ENCODE assay signal across 18 cellular contexts in genomic region chr22:18906896-18907295, GRCh38. TPM values are rescaled to one million over a fixed set of nuclear protein-coding genes. Genes with fewer than 3 reads are reported as not detected.
DNase-seq lines count a peak whose midpoint lies in the region; ATAC-seq, FAIRE-seq and TF ChIP-seq lines count a peak whose summit lies in the region.
"Had no signal": no experiment of that assay in that cellular context is flagged by ENCODE, and none has a peak within 500 bp of the region (broad histone marks: within the 10 kb centered on the region; RNA-seq: fewer than 3 reads in every experiment).

No MANE protein-coding gene starts in this region.

- FAIRE-seq in GM18507 (lab: Jason Lieb, UNC) (peak; percentile 56), pancreas (lab: Jason Lieb, UNC) (no peak)
- FAIRE-seq: H54 had no signal

- intact Hi-C loops in activated CD4-positive, alpha-beta T cell treated with anti-CD3 and anti-CD28 coated beads for 36 hours (cut with DNase I, micrococcal nuclease) = no loop called here
- intact Hi-C loops in pancreas (cut with DNase I) = no loop called here

- no CpG with 5 or more reads among the region's 13 CpGs for WGBS in endodermal cell (ENCODE audit: insufficient coverage in 1 of 2, insufficient read length in 1 of 2), 2 experiments
- 19% methylated on average over 7 of the region's 13 CpGs; no CpG with 5 or more reads in 1 of the 2 donors for WGBS in pancreas, 2 donors

- peak; percentile 28 for TF ChIP-seq CTCF in endodermal cell (conservative IDR thresholded peaks at IDR 0.05)
- no peak for TF ChIP-seq CTCF in pancreas (IDR thresholded peaks at IDR 0.05)

- H3K4me1 ChIP-seq in endodermal cell (ENCODE audit: control insufficient read depth, insufficient read depth, low read length) (no peaks in the 10 kb centered on the region), pancreas (no peaks in the 10 kb centered on the region)
- H3K4me1 ChIP-seq: SJSA1 had no signal

- no peak overlapping the region for H3K4me3 Mint-ChIP-seq in activated CD4-positive, alpha-beta T cell treated with anti-CD3 and anti-CD28 coated beads for 36 hours
- no peak overlapping the region for H3K4me3 Mint-ChIP-seq in endodermal cell

- CTCF ChIA-PET in activated CD4-positive, alpha-beta T cell treated with anti-CD3 and anti-CD28 coated beads for 36 hours (lab: Charles Lee) = interaction anchor here (0.5 kb wide), 1 partner anchor 275 kb away, joined by 4 read pairs; no protein-coding TSS in a partner anchor

- H3K4me3 ChIP-seq in endodermal cell (ENCODE audit: low read length) (no peak overlapping the region), pancreas (no peak overlapping the region)
- H3K4me3 ChIP-seq: SJSA1 had no signal

- ATAC-seq in activated CD4-positive, alpha-beta T cell treated with anti-CD3 and anti-CD28 coated beads for 36 hours = no peak
- ATAC-seq in pancreas (peak; percentile 6 to 33 (median 21)), GM21825 (IDR thresholded peaks at IDR 0.05; ENCODE audit: unreplicated experiment) (no peak), GM19351 (IDR thresholded peaks at IDR 0.05; ENCODE audit: unreplicated experiment) (no peak)

- H3K9ac ChIP-seq in endodermal cell (ENCODE audit: extremely low read depth, low read length, poor library complexity, severe bottlenecking) = no peak overlapping the region

- H3K27ac ChIP-seq in endodermal cell (ENCODE audit: low read depth, low read length) (no peak overlapping the region), pancreas (no peak overlapping the region)
- H3K27ac ChIP-seq: SJSA1 had no signal

- no peaks in the 10 kb centered on the region for H3K9me3 Mint-ChIP-seq in activated CD4-positive, alpha-beta T cell treated with anti-CD3 and anti-CD28 coated beads for 36 hours (ENCODE audit: low read depth)
- H3K9me3 Mint-ChIP-seq in endodermal cell = no peaks in the 10 kb centered on the region

- POLR2A ChIA-PET in activated CD4-positive, alpha-beta T cell treated with anti-CD3 and anti-CD28 coated beads for 36 hours (lab: Charles Lee) = no interaction called here

- H3K36me3 ChIP-seq in endodermal cell (ENCODE audit: control insufficient read depth, insufficient read depth, low read length) (no peaks in the 10 kb centered on the region), pancreas (no peaks in the 10 kb centered on the region)
- H3K36me3 ChIP-seq: SJSA1 had no signal

- H3K27me3 ChIP-seq in endodermal cell (ENCODE audit: control insufficient read depth, insufficient read depth, low read length, poor library complexity, severe bottlenecking) (no peaks in the 10 kb centered on the region), pancreas (no peaks in the 10 kb centered on the region)
- H3K27me3 ChIP-seq: SJSA1 had no signal

- H3K27me3 Mint-ChIP-seq in activated CD4-positive, alpha-beta T cell treated with anti-CD3 and anti-CD28 coated beads for 36 hours = no peaks in the 10 kb centered on the region
- no peaks in the 10 kb centered on the region for H3K27me3 Mint-ChIP-seq in endodermal cell (ENCODE audit: insufficient read depth)

- no peaks in the 10 kb centered on the region for H3K36me3 Mint-ChIP-seq in activated CD4-positive, alpha-beta T cell treated with anti-CD3 and anti-CD28 coated beads for 36 hours (ENCODE audit: low read depth)
- no peaks in the 10 kb centered on the region for H3K36me3 Mint-ChIP-seq in endodermal cell (ENCODE audit: low read depth)

- H3K27ac Mint-ChIP-seq in activated CD4-positive, alpha-beta T cell treated with anti-CD3 and anti-CD28 coated beads for 36 hours = no peak overlapping the region
- H3K27ac Mint-ChIP-seq in endodermal cell = no peak overlapping the region

- DNase-seq in activated CD4-positive, alpha-beta T cell treated with anti-CD3 and anti-CD28 coated beads for 36 hours = peak; percentile 3
- no peak for DNase-seq in activated CD4-positive, alpha-beta T cell treated with anti-CD3 and anti-CD28 coated beads, Interleukin-2, amount 50 U/mL, for 4 hours
- DNase-seq in GM18507 (ENCODE audit: extremely low spot score, insufficient read length, low read depth) (no peak), endodermal cell (no peak), pancreas (no peak), NCI-H345 (lab: John Stamatoyannopoulos, UW) (no peak)
- DNase-seq: 8988T, C1 segment of cervical spinal cord, DMS153, EL, Kasumi-1, NCI-H2029, NCI-H524, RPMI8226 had no signal

- H3K9me3 ChIP-seq in endodermal cell (ENCODE audit: control insufficient read depth, low read length) (no peaks in the 10 kb centered on the region), pancreas (no peaks in the 10 kb centered on the region)
- H3K9me3 ChIP-seq: SJSA1 had no signal

- H3K4me1 Mint-ChIP-seq in activated CD4-positive, alpha-beta T cell treated with anti-CD3 and anti-CD28 coated beads for 36 hours = no peaks in the 10 kb centered on the region
- peaks cover 2% of the 10 kb centered on the region for H3K4me1 Mint-ChIP-seq in endodermal cell

RNA-seq across cellular contexts. Expression of gene DGCR6, which starts 0.8 kb away (rescaled TPM):
- under 1 TPM; 0.28 to 0.59 TPM for total RNA-seq in activated CD4-positive, alpha-beta T cell treated with anti-CD3 and anti-CD28 coated beads for 36 hours
- total RNA-seq in endodermal cell (1 to 10 TPM; 2.9 to 4.3 TPM), pancreas (1 to 10 TPM in 4 of 6 donors, under 1 TPM in 2; 0.76 to 4.1 (median 1.7) TPM)
- polyA plus RNA-seq in endodermal cell (2013, experiment 1 of 2) = 4.8 TPM
- polyA plus RNA-seq in endodermal cell (2013, experiment 2 of 2) = 3.2 TPM
- 1 to 10 TPM; 2.2 to 2.6 TPM for polyA plus RNA-seq in pancreas

RNA-seq across cellular contexts. Expression of gene PRODH, which starts 29.2 kb away (rescaled TPM):
- not detected for total RNA-seq in activated CD4-positive, alpha-beta T cell treated with anti-CD3 and anti-CD28 coated beads for 36 hours
- total RNA-seq in endodermal cell (10 to 100 TPM; 65.1 to 67.5 TPM), pancreas (1 to 10 TPM in 2 of 6 donors, under 1 TPM in 4; 0.35 to 4.1 (median 0.78) TPM)
- polyA plus RNA-seq in endodermal cell (2013, experiment 1 of 2) = 14.1 TPM
- polyA plus RNA-seq in endodermal cell (2013, experiment 2 of 2) = 10.5 TPM
- 1 to 10 TPM in 1 of 2 donors, under 1 TPM in 1; 0.65 to 1.7 TPM for polyA plus RNA-seq in pancreas
- total RNA-seq: SJSA1 had no signal

Comparison
In these comparisons a context has a peak if more than half of its experiments do, and no peak if none do; other contexts are left out.
1. ATAC-seq: peak in pancreas (4 of 4); none in activated CD4-positive, alpha-beta T cell treated with anti-CD3 and anti-CD28 coated beads for 36 hours (single experiment), GM21825 (single experiment) and GM19351 (single experiment).
2. RNA of gene PRODH, which starts 29.2 kb away (total RNA-seq): 65.1 to 67.5 TPM in endodermal cell; 0.35 to 4.1 TPM in pancreas and not detected in activated CD4-positive, alpha-beta T cell treated with anti-CD3 and anti-CD28 coated beads for 36 hours; every median in the first group is over 10 times any median in the second.